Comparison of ENCODE assay signal across 15 cellular contexts in genomic region chr5:172598251-172599203, GRCh38.
"Had no signal": no experiment of that assay in that cellular context is flagged by ENCODE, and none has a peak within 500 bp of the region (broad histone marks: within the 10 kb centered on the region; RNA-seq: fewer than 3 reads in every experiment).

No MANE protein-coding gene starts in this region.

- H3K9me3 ChIP-seq: left lung, tibial artery had no signal

- ATAC-seq: activated CD4-positive, CD25-positive, alpha-beta regulatory T cell treated with anti-CD3 and anti-CD28 coated beads, Interleukin-2, amount 50 U/mL, for 24 hours; activated T-cell treated with anti-CD3 and anti-CD28 coated beads, Interleukin-2, amount 50 U/mL, for 72 hours; effector memory CD8-positive, alpha-beta T cell; left lung had no signal

- H3K27ac ChIP-seq: cardiac muscle cell, left lung, tibial artery had no signal

- H3K27me3 ChIP-seq: cardiac muscle cell, left lung, tibial artery had no signal

- DNase-seq: activated CD4-positive, alpha-beta T cell treated with anti-CD3 and anti-CD28 coated beads, Interleukin-2, amount 10 ng/mL, durations not matched to agents 7 days and 5 days; activated CD8-positive, alpha-beta memory T cell treated with anti-CD3 and anti-CD28 coated beads for 24 hours; activated gamma-delta T cell treated with Interleukin-2 at 50 U/mL for 16 hours; activated T-cell treated with anti-CD3 and anti-CD28 coated beads, Interleukin-2, amount 50 U/mL, for 72 hours; effector memory CD8-positive, alpha-beta T cell; foreskin fibroblast; kidney; left lung; stimulated activated CD4-positive, alpha-beta T cell treated with anti-CD3 and anti-CD28 coated beads, Interleukin-1b, Interleukin-23, amount 100 ng/mL, for 48 hours; stimulated activated naive CD4-positive, alpha-beta T cell treated with Interleukin-2 at 50 U/mL for 16 hours; substantia nigra; T1000 had no signal

- H3K36me3 ChIP-seq: cardiac muscle cell, left lung, tibial artery had no signal

- H3K4me3 ChIP-seq: cardiac muscle cell, left lung, tibial artery had no signal
